In the genomic region with DNA sequence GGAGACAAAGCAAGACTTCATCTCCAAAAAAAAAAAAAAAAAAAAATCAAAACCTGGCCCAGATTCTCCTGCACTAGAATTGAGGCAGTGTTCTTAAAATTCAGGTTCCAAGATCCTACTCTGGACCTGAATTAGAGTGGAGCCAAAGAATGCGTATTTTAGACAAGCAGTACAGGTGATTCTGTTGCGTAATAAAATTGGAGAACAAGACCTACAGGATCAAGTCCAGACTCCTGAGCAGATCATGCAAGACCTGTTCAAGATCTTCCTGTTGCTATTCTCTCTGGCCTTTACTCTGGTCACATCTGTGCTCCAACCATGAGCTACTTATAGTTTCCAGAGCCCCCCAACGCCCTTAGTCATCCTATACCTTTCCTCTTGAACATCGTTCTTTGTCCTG, we compare ENCODE assay signal across 29 cellular contexts. TPM values are rescaled to one million over a fixed set of nuclear protein-coding genes. Genes with fewer than 3 reads are reported as not detected.
DNase-seq lines count a peak whose midpoint lies in the region; ATAC-seq, FAIRE-seq and TF ChIP-seq lines count a peak whose summit lies in the region.
"Had no signal": no experiment of that assay in that cellular context is flagged by ENCODE, and none has a peak within 500 bp of the region (broad histone marks: within the 10 kb centered on the region; RNA-seq: fewer than 3 reads in every experiment).

No MANE protein-coding gene starts in this region.

- no peaks in the 10 kb centered on the region for H4K20me1 ChIP-seq in endothelial cell of umbilical vein (replicated peaks; ENCODE audit: control insufficient read depth, extremely low read depth, insufficient read depth, low read length)

- no peak overlapping the region for H4K91ac ChIP-seq in mesenchymal stem cell (ENCODE audit: low read length)

- dilution Hi-C loops in endothelial cell of umbilical vein (cut with MboI; ENCODE audit: extremely low pct_ligation_motif_present, low sequenced_read_pairs), result no loop called here

- peaks cover 13% of the 10 kb centered on the region for H3K79me1 ChIP-seq in mesenchymal stem cell (replicated peaks; ENCODE audit: low read length, poor library complexity, severe bottlenecking)

- POLR2A ChIA-PET in endothelial cell of umbilical vein (lab: Charles Lee), result no interaction called here

- H3K27ac ChIP-seq in endothelial cell of umbilical vein (ENCODE audit: insufficient read depth, low read depth, low read length) (no peak overlapping the region), mesenchymal stem cell (ENCODE audit: low read length, poor library complexity, severe bottlenecking) (no peak overlapping the region)
- H3K27ac ChIP-seq: 22Rv1, PC-9, SJSA1 had no signal

- 81% methylated on average over 4 of the region's 4 CpGs for WGBS in mesenchymal stem cell

- H2AFZ ChIP-seq in endothelial cell of umbilical vein (ENCODE audit: low read depth, low read length), result no peak overlapping the region
- H2AFZ ChIP-seq in mesenchymal stem cell (ENCODE audit: low read depth, low read length), result no peak overlapping the region
- H2AFZ ChIP-seq: PC-9 had no signal

- H3K4me2 ChIP-seq in endothelial cell of umbilical vein (ENCODE audit: insufficient read depth, low read length), result no peak overlapping the region
- H3K4me2 ChIP-seq in mesenchymal stem cell (ENCODE audit: low read length, poor library complexity, severe bottlenecking), result no peak overlapping the region
- H3K4me2 ChIP-seq: PC-9 had no signal

- TF ChIP-seq RAD21 in Ishikawa (IDR thresholded peaks at IDR 0.05; ENCODE audit: low read depth), result no peak

- no peak overlapping the region for H2BK15ac ChIP-seq in mesenchymal stem cell (ENCODE audit: low read depth, poor library complexity, severe bottlenecking)

- H3K18ac ChIP-seq in mesenchymal stem cell (ENCODE audit: low read depth in 1 of 2, low read length in 2 of 2), result no peak overlapping the region

- no peak overlapping the region for H3K9ac ChIP-seq in endothelial cell of umbilical vein (replicated peaks; ENCODE audit: extremely low read depth, insufficient read depth, low read length)
- no peak overlapping the region for H3K9ac ChIP-seq in mesenchymal stem cell (ENCODE audit: low read length)

- no peak for TF ChIP-seq CTCF in endothelial cell of umbilical vein (IDR thresholded peaks at IDR 0.05; ENCODE audit: extremely low read depth in 1 of 2, insufficient read depth in 1 of 2, low read depth in 1 of 2, low read length in 2 of 2)

- TF ChIP-seq EP300 in Ishikawa (IDR thresholded peaks at IDR 0.05; ENCODE audit: borderline replicate concordance), result no peak

- no peak overlapping the region for H3K14ac ChIP-seq in mesenchymal stem cell (ENCODE audit: low read length in 2 of 2)

- no peak overlapping the region for H3K4ac ChIP-seq in mesenchymal stem cell (ENCODE audit: low read depth in 1 of 2, low read length in 2 of 2)

- FAIRE-seq in endothelial cell of umbilical vein (lab: Jason Lieb, UNC), result peak; percentile 38
- FAIRE-seq: GM18507 had no signal

- intact Hi-C loops in endothelial cell of umbilical vein (cut with micrococcal nuclease), result no loop called here

- H3K79me2 ChIP-seq in endothelial cell of umbilical vein (ENCODE audit: control insufficient read depth, insufficient read depth, low read length), result no peaks in the 10 kb centered on the region

- ATAC-seq in HG03521 (IDR thresholded peaks at IDR 0.05; ENCODE audit: unreplicated experiment) (no peak), GM18519 (IDR thresholded peaks at IDR 0.05; ENCODE audit: low FRiP score, unreplicated experiment) (no peak)
- ATAC-seq: HCT116 had no signal

- BruUV-seq in endothelial cell of umbilical vein (replicated peaks; lab: Mats Ljungman, UMichigan), result no TSS peak

- no peak for TF ChIP-seq POLR2A in endothelial cell of umbilical vein (IDR thresholded peaks at IDR 0.05; ENCODE audit: low read depth, low read length)

- H3K27me3 ChIP-seq in endothelial cell of umbilical vein (ENCODE audit: control insufficient read depth in 2 of 2, insufficient read depth in 2 of 2, low read length in 2 of 2), result no peaks in the 10 kb centered on the region
- H3K27me3 ChIP-seq in mesenchymal stem cell (ENCODE audit: control insufficient read depth in 1 of 2, insufficient read depth in 1 of 2, low read length in 2 of 2), result no peaks in the 10 kb centered on the region
- H3K27me3 ChIP-seq: BE2C, SJSA1 had no signal

- H3K9me1 ChIP-seq in endothelial cell of umbilical vein (replicated peaks; ENCODE audit: control insufficient read depth, extremely low read depth, insufficient read depth, low read length), result no peaks in the 10 kb centered on the region

- H3K4me1 ChIP-seq in endothelial cell of umbilical vein (ENCODE audit: control insufficient read depth, extremely low read depth, insufficient read depth, low read length) (no peaks in the 10 kb centered on the region), mesenchymal stem cell (ENCODE audit: control insufficient read depth, insufficient read depth, low read depth, low read length) (peaks cover 3% of the 10 kb centered on the region)
- H3K4me1 ChIP-seq: BE2C had no signal

- no peak overlapping the region for H3K23ac ChIP-seq in mesenchymal stem cell (ENCODE audit: low read length in 2 of 2)

- no peak overlapping the region for H2BK120ac ChIP-seq in mesenchymal stem cell (ENCODE audit: low read depth, low read length)

- H4K8ac ChIP-seq in mesenchymal stem cell (ENCODE audit: low read length), result no peak overlapping the region

- DNase-seq in DMS53 treated with DMSO at 0.1 percent for 48 hours (lab: John Stamatoyannopoulos, UW; ENCODE audit: unreplicated experiment) (peak; percentile 39), DMS53 (lab: John Stamatoyannopoulos, UW) (no peak), endothelial cell of umbilical vein (ENCODE audit: low read depth, low spot score) (no peak), mesenchymal stem cell (peak; percentile 26), NOMO-1 treated with DMSO at 0.1 percent for 48 hours (lab: John Stamatoyannopoulos, UW; ENCODE audit: unreplicated experiment) (no peak)
- DNase-seq: BE2C; CD8-positive, alpha-beta memory T cell; DMS153; GOT3; KBM-7; MV-4-11; NCI-H1105 treated with DMSO at 0.1 percent for 48 hours; NCI-H146; NCI-H1930; NCI-H2107; NCI-H446 treated with DMSO at 0.1 percent for 48 hours; NCI-H526; NCI-H82; NK-92 treated with Interleukin-12 subunit alpha and Interleukin-12 subunit beta, amount 100 ng/mL, for 24 hours; PC-9; Right ventricle myocardium superior; RPMI8226 had no signal

- H3K4me3 ChIP-seq in endothelial cell of umbilical vein (replicated peaks in 1 of 3; ENCODE audit: insufficient read depth in 1 of 3, low read depth in 1 of 3, low read length in 3 of 3), result no peak overlapping the region
- H3K4me3 ChIP-seq in mesenchymal stem cell (ENCODE audit: insufficient read depth in 1 of 2, low read depth in 1 of 2, low read length in 2 of 2), result no peak overlapping the region
- H3K4me3 ChIP-seq: PC-9, SJSA1 had no signal

- H3K36me3 ChIP-seq in endothelial cell of umbilical vein (ENCODE audit: control insufficient read depth in 2 of 2, extremely low read depth in 1 of 2, insufficient read depth in 2 of 2, low read length in 2 of 2) (peaks cover 11 to 13% of the 10 kb centered on the region in 2 experiments), mesenchymal stem cell (ENCODE audit: control insufficient read depth in 1 of 2, insufficient read depth in 2 of 2, low read depth in 1 of 2, low read length in 2 of 2) (peaks cover 50 to 82% of the 10 kb centered on the region in 2 experiments)

- H3K9me3 ChIP-seq in endothelial cell of umbilical vein (replicated peaks; ENCODE audit: control insufficient read depth, insufficient read depth, low read length), result no peaks in the 10 kb centered on the region
- H3K9me3 ChIP-seq in mesenchymal stem cell (ENCODE audit: control insufficient read depth, low read length), result no peaks in the 10 kb centered on the region
- H3K9me3 ChIP-seq: BE2C, SJSA1 had no signal

- CTCF ChIA-PET in endothelial cell of umbilical vein (lab: Charles Lee), result interaction anchor here (1.5 kb wide), 1 partner anchor 10 kb away, joined by 3 read pairs; no protein-coding TSS in a partner anchor

- no peak overlapping the region for H2BK12ac ChIP-seq in mesenchymal stem cell (ENCODE audit: low read length in 2 of 2)

- H2BK5ac ChIP-seq in mesenchymal stem cell (ENCODE audit: low read depth, low read length, poor library complexity, severe bottlenecking), result no peak overlapping the region

- no peak overlapping the region for H2AK5ac ChIP-seq in mesenchymal stem cell (ENCODE audit: low read length, severe bottlenecking)

TF ChIP-seq in Ishikawa, 13 proteins besides CTCF, POLR2A, EP300 and RAD21:
- TF ChIP-seq CEBPB (IDR thresholded peaks at IDR 0.05) (peak; percentile 33; the same call in 1 of the 2 replicates), NFIC (IDR thresholded peaks at IDR 0.05) (no peak)
TF ChIP-seq in Ishikawa: peak in this region for 1.

TF ChIP-seq in endothelial cell of umbilical vein, 7 proteins besides CTCF, POLR2A, EP300 and RAD21:
- TF ChIP-seq JUN (IDR thresholded peaks at IDR 0.05; ENCODE audit: borderline replicate concordance, insufficient read depth, insufficient read length, low read depth) (no peak), EZH2 (IDR thresholded peaks at IDR 0.05; ENCODE audit: borderline replicate concordance, low read depth, low read length, severe bottlenecking) (no peak), MYC (IDR thresholded peaks at IDR 0.05; ENCODE audit: low read depth, low read length) (no peak), GATA2 (IDR thresholded peaks at IDR 0.05; ENCODE audit: insufficient read depth, insufficient read length, low read depth, low read length) (no peak), FOS (IDR thresholded peaks at IDR 0.05; ENCODE audit: borderline replicate concordance, insufficient read depth, low read length) (no peak), POLR2AphosphoS5 (IDR thresholded peaks at IDR 0.05; ENCODE audit: insufficient read depth, low read depth, low read length) (no peak)
- TF ChIP-seq, protein P1, sequence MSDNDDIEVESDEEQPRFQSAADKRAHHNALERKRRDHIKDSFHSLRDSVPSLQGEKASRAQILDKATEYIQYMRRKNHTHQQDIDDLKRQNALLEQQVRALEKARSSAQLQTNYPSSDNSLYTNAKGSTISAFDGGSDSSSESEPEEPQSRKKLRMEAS (IDR thresholded peaks at IDR 0.05; ENCODE audit: insufficient read depth, insufficient read length), result no peak

RNA-seq across cellular contexts. Expression of gene RSBN1L, which starts 51.5 kb away (rescaled TPM):
- 13.1 and 13.3 TPM in 2 replicates for total RNA-seq in endothelial cell of umbilical vein
- 3.0 and 3.4 TPM in 2 replicates for polyA plus RNA-seq in endothelial cell of umbilical vein
- polyA plus RNA-seq in endothelial cell of umbilical vein (2011; cell fraction: cytosol; rRNA removed), result 4.3 and 4.5 TPM in 2 replicates
- polyA plus RNA-seq in endothelial cell of umbilical vein (2011; cell fraction: nucleus; rRNA removed), result 7.1 and 9.2 TPM in 2 replicates
- 6.7 and 11.1 TPM in 2 replicates for polyA plus RNA-seq in endothelial cell of umbilical vein (2012)
- 8.3 and 10.1 TPM in 2 replicates for polyA minus RNA-seq in endothelial cell of umbilical vein
- 16.0 TPM for polyA minus RNA-seq in endothelial cell of umbilical vein (2011; cell fraction: cytosol; rRNA and poly(A)+ RNA removed)
- 9.2 and 12.3 TPM in 2 replicates for polyA minus RNA-seq in endothelial cell of umbilical vein (2011; cell fraction: nucleus; rRNA and poly(A)+ RNA removed)
- polyA plus RNA-seq in mesenchymal stem cell (2013, experiment 1 of 2), result 9.5 TPM
- 9.7 TPM for polyA plus RNA-seq in mesenchymal stem cell (2013, experiment 2 of 2)

Comparison
In these comparisons a context has a peak if more than half of its experiments do, and no peak if none do; other contexts are left out.
1. DNase-seq: peak in DMS53 treated with DMSO at 0.1 percent for 48 hours (single experiment) and mesenchymal stem cell (single experiment); none in DMS53 (single experiment), endothelial cell of umbilical vein (single experiment) and NOMO-1 treated with DMSO at 0.1 percent for 48 hours (single experiment).